ENCODE assay signal across 17 cellular contexts in genomic region chr17:81085420-81085911, GRCh38. TPM values are rescaled to one million over a fixed set of nuclear protein-coding genes. Genes with fewer than 3 reads are reported as not detected.
DNase-seq lines count a peak whose midpoint lies in the region; FAIRE-seq and TF ChIP-seq lines count a peak whose summit lies in the region.
"Had no signal": no experiment of that assay in that cellular context is flagged by ENCODE, and none has a peak within 500 bp of the region (broad histone marks: within the 10 kb centered on the region; RNA-seq: fewer than 3 reads in every experiment).

No MANE protein-coding gene starts in this region.

- no peak overlapping the region for H3K4me2 ChIP-seq in keratinocyte (ENCODE audit: control insufficient read depth, extremely low read depth, insufficient read depth, low read depth, low read length)

- FAIRE-seq in keratinocyte (lab: Jason Lieb, UNC) (peak; percentile 69), GM19239 (lab: Jason Lieb, UNC) (no peak)

- no peak overlapping the region for H3K4me3 ChIP-seq in keratinocyte (ENCODE audit: control insufficient read depth in 2 of 3, extremely low read depth in 1 of 3, insufficient read depth in 2 of 3, low read depth in 1 of 3, low read length in 3 of 3)
- H3K4me3 ChIP-seq: HAP-1, SJSA1 had no signal

- H3K9me1 ChIP-seq in keratinocyte (ENCODE audit: control insufficient read depth, extremely low read depth, insufficient read depth, low read length) = no peaks in the 10 kb centered on the region

- peaks cover 33% of the 10 kb centered on the region for H3K79me2 ChIP-seq in keratinocyte (ENCODE audit: control insufficient read depth, insufficient read depth, low read length)

- H3K9me3 ChIP-seq in keratinocyte (ENCODE audit: control insufficient read depth, low read depth, low read length) = no peaks in the 10 kb centered on the region
- H3K9me3 ChIP-seq: HAP-1, SJSA1 had no signal

- H3K27ac ChIP-seq in C4-2B = peak overlapping the region; percentile 94
- H3K27ac ChIP-seq in angular gyrus (ENCODE audit: low read depth, low read length) = peak overlapping the region; percentile 76
- peak overlapping the region; percentile 97 for H3K27ac ChIP-seq in keratinocyte (ENCODE audit: control insufficient read depth, insufficient read depth, low read length)
- peak overlapping the region; percentile 72 for H3K27ac ChIP-seq in temporal lobe (ENCODE audit: low read depth, low read length)
- H3K27ac ChIP-seq: SJSA1 had no signal

- dilution Hi-C loops in keratinocyte (cut with MboI; ENCODE audit: extremely low pct_ligation_motif_present, low sequenced_read_pairs) = no loop called here

- DNase-seq in keratinocyte (ENCODE audit: low read depth, low spot score) = no peak
- no peak for DNase-seq in RPMI8226
- DNase-seq in amniotic stem cell (lab: John Stamatoyannopoulos, UW) = no peak
- DNase-seq in GM19239 (ENCODE audit: insufficient read length, low spot score) = no peak
- DNase-seq: ACHN, AML-193, COR-L47, NCI-H1105 treated with DMSO at 0.1 percent for 48 hours, NCI-H187 treated with DMSO at 0.1 percent for 48 hours, NCI-H2171, NCI-H446, NCI-H69 had no signal

- peak overlapping the region; percentile 84 for H3K9ac ChIP-seq in keratinocyte (ENCODE audit: control insufficient read depth, extremely low read depth, insufficient read depth, low read length)

- no peaks in the 10 kb centered on the region for H3K27me3 ChIP-seq in keratinocyte (ENCODE audit: control insufficient read depth, extremely low read depth, insufficient read depth, low read length)
- H3K27me3 ChIP-seq: SJSA1 had no signal

- peaks cover 25 to 60% of the 10 kb centered on the region in 2 experiments for H3K36me3 ChIP-seq in keratinocyte (ENCODE audit: control insufficient read depth in 2 of 2, extremely low read depth in 1 of 2, insufficient read depth in 2 of 2, low read length in 2 of 2)
- H3K36me3 ChIP-seq: HAP-1 had no signal

- H2AFZ ChIP-seq in keratinocyte (ENCODE audit: control insufficient read depth, low read length) = no peak overlapping the region

- H4K20me1 ChIP-seq in keratinocyte (ENCODE audit: control insufficient read depth, extremely low read depth, insufficient read depth, low read length) = no peaks in the 10 kb centered on the region

- TF ChIP-seq CTCF in C4-2B (conservative IDR thresholded peaks at IDR 0.05) (no peak), keratinocyte (optimal IDR thresholded peaks at IDR 0.05 in 1 of 3, IDR thresholded peaks at IDR 0.05 in 1 of 3, conservative IDR thresholded peaks at IDR 0.05 in 1 of 3; ENCODE audit: extremely low read depth in 1 of 3, insufficient read depth in 2 of 3, low read length in 3 of 3) (peak; percentile 36 to 62 (median 41))

- H3K4me1 ChIP-seq in keratinocyte (ENCODE audit: control insufficient read depth, extremely low read depth, insufficient read depth, low read length) = peaks cover 82% of the 10 kb centered on the region
- H3K4me1 ChIP-seq: HAP-1, SJSA1 had no signal

RNA-seq across cellular contexts. Expression of gene BAIAP2, which starts 50.5 kb away (rescaled TPM):
- polyA plus RNA-seq in keratinocyte = 48.9 to 74.4 TPM (median 56.7 TPM) in 3 replicates
- 102 TPM for polyA plus RNA-seq in keratinocyte (2011; ENCODE audit: low read depth)
- polyA plus RNA-seq in keratinocyte (2011; cell fraction: cytosol; rRNA removed) = 30.3 and 63.1 TPM in 2 replicates
- 87.9 and 109 TPM in 2 replicates for polyA plus RNA-seq in keratinocyte (2011; cell fraction: nucleus; rRNA removed)
- 66.3 and 124 TPM in 2 replicates for polyA plus RNA-seq in keratinocyte (2012; ENCODE audit: low replicate concordance)
- polyA minus RNA-seq in keratinocyte = 44.6 to 102 TPM (median 54.9 TPM) in 3 replicates
- 94.8 TPM for polyA minus RNA-seq in keratinocyte (2011; cell fraction: cytosol; rRNA and poly(A)+ RNA removed)
- polyA minus RNA-seq in keratinocyte (2011; cell fraction: nucleus; rRNA and poly(A)+ RNA removed) = 66.4 and 99.6 TPM in 2 replicates
- total RNA-seq in temporal lobe = 20.2 TPM
